9 cellular contexts compared by ENCODE assay signal in genomic region chrX:119684916-119685224, GRCh38. TPM values are rescaled to one million over a fixed set of nuclear protein-coding genes. Genes with fewer than 3 reads are reported as not detected.
DNase-seq lines count a peak whose midpoint lies in the region; ATAC-seq, FAIRE-seq and TF ChIP-seq lines count a peak whose summit lies in the region.
"Had no signal": no experiment of that assay in that cellular context is flagged by ENCODE, and none has a peak within 500 bp of the region (broad histone marks: within the 10 kb centered on the region; RNA-seq: fewer than 3 reads in every experiment).

No MANE protein-coding gene starts in this region.

- H3K36me3 Mint-ChIP-seq in astrocyte (ENCODE audit: low read depth, unreplicated experiment): no peaks in the 10 kb centered on the region
- H3K36me3 Mint-ChIP-seq in natural killer cell: no peaks in the 10 kb centered on the region
- no peaks in the 10 kb centered on the region for H3K36me3 Mint-ChIP-seq in endodermal cell (ENCODE audit: low read depth)

- H3K36me3 ChIP-seq in astrocyte (ENCODE audit: insufficient read depth, low read length) (no peaks in the 10 kb centered on the region), endodermal cell (ENCODE audit: control insufficient read depth, insufficient read depth, low read length) (no peaks in the 10 kb centered on the region), ovary (no peaks in the 10 kb centered on the region)

- H4K20me1 ChIP-seq in astrocyte (ENCODE audit: insufficient read depth, low read length): no peaks in the 10 kb centered on the region

- no peak overlapping the region for H2AFZ ChIP-seq in astrocyte (ENCODE audit: low read depth, low read length)

- H3K4me2 ChIP-seq in astrocyte (ENCODE audit: low read length): no peak overlapping the region

- H3K27me3 ChIP-seq in astrocyte (ENCODE audit: insufficient read depth, low read length) (no peaks in the 10 kb centered on the region), endodermal cell (ENCODE audit: control insufficient read depth, insufficient read depth, low read length, poor library complexity, severe bottlenecking) (no peaks in the 10 kb centered on the region), ovary (no peaks in the 10 kb centered on the region)

- H3K4me3 Mint-ChIP-seq in astrocyte (ENCODE audit: unreplicated experiment) (no peak overlapping the region), natural killer cell (peak overlapping the region; percentile 82), endodermal cell (no peak overlapping the region)

- TF ChIP-seq CTCF in GM13977 (IDR thresholded peaks at IDR 0.05; ENCODE audit: extremely low read depth, insufficient read depth, missing control alignments) (peak; percentile 6), astrocyte (IDR thresholded peaks at IDR 0.05; ENCODE audit: insufficient read depth, low read depth, low read length) (no peak), natural killer cell (IDR thresholded peaks at IDR 0.05) (no peak), endodermal cell (conservative IDR thresholded peaks at IDR 0.05) (no peak), ovary (IDR thresholded peaks at IDR 0.05) (no peak)

- TF ChIP-seq POLR2A in ovary (IDR thresholded peaks at IDR 0.05): no peak

- intact Hi-C loops in natural killer cell (cut with micrococcal nuclease): loop anchor here (5.0 to 10.0 kb wide), 2 partner anchors 72 to 80 kb away; partner anchors contain the start of genes NKRF and SOWAHD
- intact Hi-C loops in ovary (cut with DNase I): no loop called here

- H3K27me3 Mint-ChIP-seq in astrocyte (ENCODE audit: low read depth, unreplicated experiment) (no peaks in the 10 kb centered on the region), natural killer cell (ENCODE audit: low read depth in 2 of 2) (no peaks in the 10 kb centered on the region), endodermal cell (ENCODE audit: insufficient read depth) (no peaks in the 10 kb centered on the region)

- 33% methylated on average over 1 of the region's 1 CpG; no CpG with 5 or more reads in 1 of the 2 experiments for WGBS in endodermal cell (ENCODE audit: insufficient coverage in 1 of 2, insufficient read length in 1 of 2), 2 experiments
- WGBS in ovary, 3 donors: 54 to 69% (median 61%) methylated on average over 1 of the region's 1 CpG

- in situ Hi-C loops in GM13977 (cut with MboI; ENCODE audit: low pct_unique_long_range_greater_than_20kb, low sequenced_read_pairs, unreplicated experiment): no loop called here

- peak; percentile 11 for DNase-seq in AG20443 (ENCODE audit: low spot score)
- no peak for DNase-seq in GM13977 (ENCODE audit: low spot score)
- DNase-seq in astrocyte (ENCODE audit: low read depth): no peak
- DNase-seq in natural killer cell: no peak
- DNase-seq in endodermal cell: no peak
- DNase-seq in ovary: no peak
- no peak for DNase-seq in NCI-H1436 treated with DMSO at 0.1 percent for 48 hours (lab: John Stamatoyannopoulos, UW)
- DNase-seq: EL had no signal

- H3K9ac ChIP-seq in astrocyte (ENCODE audit: low read length) (no peak overlapping the region), endodermal cell (ENCODE audit: extremely low read depth, low read length, poor library complexity, severe bottlenecking) (no peak overlapping the region)

- H3K9me3 Mint-ChIP-seq in astrocyte (ENCODE audit: unreplicated experiment): no peaks in the 10 kb centered on the region
- no peaks in the 10 kb centered on the region for H3K9me3 Mint-ChIP-seq in natural killer cell
- peaks cover 64% of the 10 kb centered on the region for H3K9me3 Mint-ChIP-seq in endodermal cell

- H3K79me2 ChIP-seq in astrocyte (ENCODE audit: insufficient read depth, low read length): no peaks in the 10 kb centered on the region

- no peak for ATAC-seq in natural killer cell
- no peak for ATAC-seq in GM21390 (IDR thresholded peaks at IDR 0.05; ENCODE audit: unreplicated experiment)

- H3K27ac ChIP-seq in astrocyte (ENCODE audit: low read depth, low read length) (no peak overlapping the region), endodermal cell (ENCODE audit: low read depth, low read length) (no peak overlapping the region), ovary (no peak overlapping the region)

- TF ChIP-seq EP300 in ovary (IDR thresholded peaks at IDR 0.05): no peak

- H3K27ac Mint-ChIP-seq in astrocyte (ENCODE audit: unreplicated experiment): no peak overlapping the region
- peak overlapping the region; percentile 96 to 98 for H3K27ac Mint-ChIP-seq in natural killer cell
- H3K27ac Mint-ChIP-seq in endodermal cell: no peak overlapping the region

- H3K4me1 ChIP-seq in astrocyte (ENCODE audit: insufficient read depth, low read length): no peaks in the 10 kb centered on the region
- no peaks in the 10 kb centered on the region for H3K4me1 ChIP-seq in endodermal cell (ENCODE audit: control insufficient read depth, insufficient read depth, low read length)
- H3K4me1 ChIP-seq in ovary (ENCODE audit: insufficient read depth): no peaks in the 10 kb centered on the region

- peaks cover 5% of the 10 kb centered on the region for H3K4me1 Mint-ChIP-seq in astrocyte (ENCODE audit: low read depth, unreplicated experiment)
- peaks cover 63 to 81% of the 10 kb centered on the region in 2 donors for H3K4me1 Mint-ChIP-seq in natural killer cell
- H3K4me1 Mint-ChIP-seq in endodermal cell: peaks cover 7% of the 10 kb centered on the region

- H3K9me3 ChIP-seq in astrocyte (ENCODE audit: insufficient read depth, low read depth, low read length) (no peaks in the 10 kb centered on the region), endodermal cell (ENCODE audit: control insufficient read depth, low read length) (no peaks in the 10 kb centered on the region), ovary (no peaks in the 10 kb centered on the region)

- FAIRE-seq in astrocyte (lab: Jason Lieb, UNC): peak; percentile 82

- no peak overlapping the region for H3K4me3 ChIP-seq in astrocyte (ENCODE audit: insufficient read depth, low read depth, low read length)
- H3K4me3 ChIP-seq in endodermal cell (ENCODE audit: low read length): no peak overlapping the region
- H3K4me3 ChIP-seq in ovary: no peak overlapping the region

RNA-seq across cellular contexts. Expression of gene SEPTIN6, which starts 8.1 kb away (rescaled TPM):
- total RNA-seq in astrocyte: 24.7 and 25.3 TPM in 2 replicates
- total RNA-seq in natural killer cell: 100 to 1,000 TPM; 138 to 202 (median 158) TPM
- total RNA-seq in endodermal cell: 10 to 100 TPM; 11.5 to 18.7 TPM
- polyA plus RNA-seq in endodermal cell (2013, experiment 1 of 2): 46.6 TPM
- 40.6 TPM for polyA plus RNA-seq in endodermal cell (2013, experiment 2 of 2)
- total RNA-seq in ovary: 10 to 100 TPM in 5 of 7 donors, 1 to 10 TPM in 2; 4.6 to 19.3 (median 13.5) TPM
- polyA plus RNA-seq in ovary: 10 to 100 TPM in 1 of 2 donors, 1 to 10 TPM in 1; 6.6 to 37.9 TPM

Comparison
In these comparisons a context has a peak if more than half of its experiments do, and no peak if none do; other contexts are left out.
1. H3K27ac Mint-ChIP-seq: peak in natural killer cell (2 of 2); none in astrocyte (single experiment) and endodermal cell (single experiment).